In the genomic region with DNA sequence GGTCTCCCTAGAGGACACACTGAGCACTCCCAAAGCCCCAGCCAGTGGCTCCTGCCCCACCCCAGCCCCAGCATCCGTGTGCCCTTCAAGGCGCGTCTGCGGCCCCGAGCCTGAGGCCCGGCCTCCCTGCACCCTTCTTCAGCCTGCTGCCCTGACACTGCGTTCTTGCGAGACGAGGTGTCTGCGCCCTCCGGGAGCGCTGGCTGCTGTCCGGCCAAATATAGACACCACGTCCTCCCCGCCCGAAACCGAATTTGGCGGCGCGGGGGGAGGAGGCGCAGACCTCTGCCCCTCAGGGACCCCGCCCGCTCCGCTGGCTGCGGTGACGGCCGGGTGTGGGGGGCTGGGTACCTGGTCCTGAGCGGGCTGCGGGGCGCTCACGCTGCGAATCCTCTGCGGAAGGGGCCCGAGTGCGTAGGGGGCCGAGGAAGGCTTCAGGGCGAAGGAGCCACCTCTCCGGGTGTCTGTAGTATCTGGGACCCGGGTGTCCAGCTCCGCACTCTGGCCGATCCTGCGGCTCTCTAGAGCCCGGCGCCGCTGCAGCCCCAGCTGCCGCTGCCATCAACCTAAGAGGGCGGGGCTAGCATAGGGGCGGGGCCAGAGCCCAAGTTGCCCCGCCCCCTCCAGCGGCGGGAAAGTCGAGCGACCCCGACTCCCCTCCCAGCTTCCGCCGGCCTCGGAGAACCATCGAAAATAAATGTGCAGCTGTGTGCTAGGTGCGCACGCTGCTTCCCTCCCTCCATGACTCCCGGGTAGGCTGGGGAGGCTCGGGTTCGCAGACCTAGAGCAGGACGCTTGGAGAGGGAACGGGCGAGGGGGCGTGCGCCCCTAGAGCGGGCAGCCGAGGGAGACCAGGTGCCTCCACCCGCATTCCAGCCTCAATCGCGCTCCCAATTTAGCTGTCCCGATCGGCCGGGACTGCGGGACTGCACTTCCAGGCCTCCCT, we compare ENCODE assay signal across 8 cellular contexts. TPM values are rescaled to one million over a fixed set of nuclear protein-coding genes. Genes with fewer than 3 reads are reported as not detected.
DNase-seq lines count a peak whose midpoint lies in the region; ATAC-seq, FAIRE-seq and TF ChIP-seq lines count a peak whose summit lies in the region.

A gene (minus strand): TSS at position 576 of the 946 bp plus-strand sequence. CDS start 1,491 bp downstream, outside the sequence.

- H3K27ac ChIP-seq in PC-3 (ENCODE audit: low read length) (no peak within 1 kb of the TSS), neuronal stem cell (replicated peaks; ENCODE audit: low read length) (no peak within 1 kb of the TSS), vagina (peak within 1 kb of the TSS; percentile 70)

- H2AK5ac ChIP-seq in neuronal stem cell (ENCODE audit: low read depth, low read length), result peak within 1 kb of the TSS; percentile 42

- H4K91ac ChIP-seq in neuronal stem cell (ENCODE audit: low read depth, low read length, poor library complexity), result no peak within 1 kb of the TSS

- H3F3A ChIP-seq in PC-3 (ENCODE audit: low read length, unreplicated experiment), result no peaks in the 10 kb centered on the region

- peak within 1 kb of the TSS; percentile 13 for H3K23ac ChIP-seq in neuronal stem cell (ENCODE audit: low read depth, low read length, poor library complexity)

- no peak within 1 kb of the TSS for H3K4ac ChIP-seq in neuronal stem cell (ENCODE audit: low read length)

- DNase-seq in PC-3 (no peak), glomerular endothelial cell (ENCODE audit: extremely low read depth, low read depth, low spot score) (no peak), neuronal stem cell (ENCODE audit: low spot score) (peak; percentile 86), vagina (ENCODE audit: extremely low spot score in 2 of 2) (no peak)
- peak; percentile 66 for DNase-seq in activated naive CD4-positive, alpha-beta T cell treated with Interleukin-2 at 50 U/mL for 16 hours

- H2AFZ ChIP-seq in PC-3 (ENCODE audit: low read length) (peak within 1 kb of the TSS; percentile 84), neuronal stem cell (ENCODE audit: low read length) (peak within 1 kb of the TSS; percentile 98)

- CTCF ChIA-PET in PC-3 (lab: Charles Lee), result no interaction called here

- ATAC-seq in HG02759 (IDR thresholded peaks at IDR 0.05; ENCODE audit: unreplicated experiment) (peak; percentile 59), PC-3 (peak; percentile 30), HG03039 (IDR thresholded peaks at IDR 0.05; ENCODE audit: unreplicated experiment) (no peak)

- no peak within 1 kb of the TSS for H4K8ac ChIP-seq in neuronal stem cell (ENCODE audit: low read depth, low read length)

- H3K4me1 ChIP-seq in PC-3 (ENCODE audit: insufficient read depth, low read length) (peaks cover 22% of the 10 kb centered on the region), neuronal stem cell (ENCODE audit: control insufficient read depth in 2 of 2, insufficient read depth in 1 of 2, low read depth in 1 of 2, low read length in 2 of 2) (peaks cover 10 to 12% of the 10 kb centered on the region in 2 donors), vagina (peaks cover 42% of the 10 kb centered on the region)

- no peak for TF ChIP-seq CTCF in PC-3 (conservative IDR thresholded peaks at IDR 0.05; ENCODE audit: low read depth, low read length)
- no peak for TF ChIP-seq CTCF in vagina (IDR thresholded peaks at IDR 0.05)

- peak within 1 kb of the TSS; percentile 91 for H3K18ac ChIP-seq in neuronal stem cell (ENCODE audit: low read length)

- POLR2A ChIA-PET in PC-3 (lab: Charles Lee; ENCODE audit: unreplicated experiment), result no interaction called here

- no peak for TF ChIP-seq POLR2A in vagina (IDR thresholded peaks at IDR 0.05)

- H3K4me3 ChIP-seq in PC-3 (ENCODE audit: low read length) (peak within 1 kb of the TSS; percentile 69), neuronal stem cell (ENCODE audit: low read length in 2 of 2) (peak within 1 kb of the TSS; percentile 65 to 88), vagina (peak within 1 kb of the TSS; percentile 65 to 71)

- H3K9ac ChIP-seq in PC-3 (ENCODE audit: low read length) (no peak within 1 kb of the TSS), neuronal stem cell (ENCODE audit: low read depth, low read length, poor library complexity) (peak within 1 kb of the TSS; percentile 93)

- no TSS peak for BruUV-seq in PC-3 (replicated peaks; lab: Mats Ljungman, UMichigan)

- H3K4me2 ChIP-seq in PC-3 (ENCODE audit: low read length), result peak within 1 kb of the TSS; percentile 90
- peak within 1 kb of the TSS; percentile 98 for H3K4me2 ChIP-seq in neuronal stem cell (ENCODE audit: insufficient read depth, low read length, poor library complexity, severe bottlenecking)

- peak within 1 kb of the TSS; percentile 41 for H3K14ac ChIP-seq in neuronal stem cell (ENCODE audit: low read length)

- no peaks in the 10 kb centered on the region for H4K20me1 ChIP-seq in PC-3 (ENCODE audit: low read length)

- no peaks in the 10 kb centered on the region for H3K79me1 ChIP-seq in neuronal stem cell (ENCODE audit: low read depth, low read length)

- H3K36me3 ChIP-seq in PC-3 (ENCODE audit: low read depth, low read length), result no peaks in the 10 kb centered on the region
- H3K36me3 ChIP-seq in neuronal stem cell (replicated peaks in 1 of 2; ENCODE audit: control insufficient read depth in 2 of 2, insufficient read depth in 2 of 2, low read length in 2 of 2), result no peaks in the 10 kb centered on the region
- no peaks in the 10 kb centered on the region for H3K36me3 ChIP-seq in vagina

- peak; percentile 48 for FAIRE-seq in G401.6 (lab: Jason Lieb, UNC)

- WGBS in neuronal stem cell (ENCODE audit: extremely low coverage in 2 of 2, insufficient read length in 2 of 2, insufficient replicate concordance in 1 of 2), 2 donors, result no CpG with 5 or more reads among the region's 77 CpGs

- no peak within 1 kb of the TSS for H2BK5ac ChIP-seq in neuronal stem cell (ENCODE audit: low read length)

- intact Hi-C loops in PC-3 (cut with micrococcal nuclease), result no loop called here
- intact Hi-C loops in vagina (cut with DNase I), result no loop called here

- H3K27me3 ChIP-seq in PC-3 (ENCODE audit: low read length), result no peaks in the 10 kb centered on the region
- H3K27me3 ChIP-seq in neuronal stem cell (ENCODE audit: control insufficient read depth in 3 of 3, insufficient read depth in 3 of 3, low read depth in 1 of 3, low read length in 3 of 3), result peaks cover 3 to 32% (median 7%) of the 10 kb centered on the region in 3 experiments
- H3K27me3 ChIP-seq in vagina, result no peaks in the 10 kb centered on the region

- H3K79me2 ChIP-seq in PC-3 (ENCODE audit: low read length), result no peaks in the 10 kb centered on the region

- peak within 1 kb of the TSS; percentile 12 for H2BK120ac ChIP-seq in neuronal stem cell (ENCODE audit: low read depth, low read length)

- no peaks in the 10 kb centered on the region for H3K9me2 ChIP-seq in PC-3 (replicated peaks; ENCODE audit: low read length)

- H3K9me3 ChIP-seq in PC-3 (ENCODE audit: low read length), result no peaks in the 10 kb centered on the region
- H3K9me3 ChIP-seq in neuronal stem cell (replicated peaks in 1 of 2; ENCODE audit: control insufficient read depth in 2 of 2, insufficient read depth in 1 of 2, low read depth in 1 of 2, low read length in 2 of 2), result peaks cover 0 to 2% of the 10 kb centered on the region in 2 donors
- no peaks in the 10 kb centered on the region for H3K9me3 ChIP-seq in vagina

- no peak within 1 kb of the TSS for H2BK15ac ChIP-seq in neuronal stem cell (ENCODE audit: low read length)

- no peak within 1 kb of the TSS for H2BK12ac ChIP-seq in neuronal stem cell (ENCODE audit: low read length)

RNA-seq across cellular contexts. Expression of the gene that starts here (rescaled TPM):
- total RNA-seq in PC-3 (2014; rRNA removed) (0.44 and 0.58 TPM in 2 replicates), glomerular endothelial cell (2.7 and 13.0 TPM in 2 replicates), vagina (23.6 TPM)
- polyA plus RNA-seq in neuronal stem cell (2013, experiment 1 of 2), result 5.2 TPM
- 5.5 TPM for polyA plus RNA-seq in neuronal stem cell (2013, experiment 2 of 2)

Comparison
In these comparisons a context has a peak if more than half of its experiments do, and no peak if none do; other contexts are left out.
1. Peak in ATAC-seq, H3K4me3 ChIP-seq and H3K4me2 ChIP-seq in PC-3; RNA of the gene not detected or under 1 TPM.
2. DNase-seq: peak in activated naive CD4-positive, alpha-beta T cell treated with Interleukin-2 at 50 U/mL for 16 hours (single experiment) and neuronal stem cell (single experiment); none in PC-3 (single experiment), glomerular endothelial cell (single experiment) and vagina (0 of 2).
3. Peak in every context shown above with its lines, with median percentiles within 50 percentile points of each other: H3K4me3 ChIP-seq.